ENCODE assay signal across 8 cellular contexts in genomic region chr19:18543814-18544475, GRCh38. TPM values are rescaled to one million over a fixed set of nuclear protein-coding genes. Genes with fewer than 3 reads are reported as not detected.
DNase-seq lines count a peak whose midpoint lies in the region; ATAC-seq, FAIRE-seq and TF ChIP-seq lines count a peak whose summit lies in the region.

No MANE protein-coding gene starts in this region.

- H3K36me3 ChIP-seq in MG63 (peaks cover 25% of the 10 kb centered on the region), K562 (ENCODE audit: control insufficient read depth, insufficient read depth, low read length) (peaks cover 30% of the 10 kb centered on the region)

- peaks cover 3% of the 10 kb centered on the region; the same call in 1 of the 2 replicates for H4K20me1 ChIP-seq in K562 (replicated peaks; ENCODE audit: control insufficient read depth, insufficient read depth, low read length)

- CTCF ChIA-PET in K562 (lab: Yijun Ruan, JAX; ENCODE audit: low intra/inter-chr PET ratio): no interaction called here

- H3K9me1 ChIP-seq in K562 (ENCODE audit: control insufficient read depth, insufficient read depth, low read length): no peaks in the 10 kb centered on the region

- POLR2A ChIA-PET in K562 (lab: Yijun Ruan, JAX): interaction anchor here (0.6 to 2.7 kb wide), 14 partner anchors 8 to 384 kb away, joined by 3 to 12 read pairs (median 4); partner anchors contain the start of genes KXD1 and UBA52

- FAIRE-seq in H54 (lab: Jason Lieb, UNC) (peak; percentile 30), K562 (lab: Jason Lieb, UNC) (peak; percentile 99)

- H3K4me1 ChIP-seq in K562 (replicated peaks in 1 of 2; ENCODE audit: control insufficient read depth in 2 of 2, insufficient read depth in 2 of 2, low read length in 2 of 2): peaks cover 18 to 36% of the 10 kb centered on the region in 2 experiments

- peak; percentile 86 for ATAC-seq in T-helper 17 cell
- peak; percentile 94 for ATAC-seq in K562

- no peaks in the 10 kb centered on the region for H3K36me3 Mint-ChIP-seq in T-helper 17 cell (ENCODE audit: low read depth)
- H3K36me3 Mint-ChIP-seq in immature natural killer cell: no peaks in the 10 kb centered on the region

- H3K9me3 Mint-ChIP-seq in immature natural killer cell: no peaks in the 10 kb centered on the region

- H3K27me3 Mint-ChIP-seq in T-helper 17 cell (no peaks in the 10 kb centered on the region), immature natural killer cell (ENCODE audit: low read depth in 3 of 3) (peaks cover 0 to 6% (median 1%) of the 10 kb centered on the region in 3 donors)

- no peaks in the 10 kb centered on the region for H3K27me3 ChIP-seq in MG63
- no peaks in the 10 kb centered on the region for H3K27me3 ChIP-seq in K562 (ENCODE audit: control insufficient read depth in 2 of 2, insufficient read depth in 2 of 2, low read length in 2 of 2)

- H3K27ac Mint-ChIP-seq in T-helper 17 cell (peak overlapping the region; percentile 93), immature natural killer cell (peak overlapping the region; percentile 90 to 99 (median 94))

- peak; percentile 91 for DNase-seq in GM10266 (ENCODE audit: extremely low spot score)
- peak; percentile 78 for DNase-seq in H54 (ENCODE audit: insufficient read length, low spot score)
- peak; percentile 58 for DNase-seq in MG63
- DNase-seq in T-helper 17 cell: peak; percentile 48 to 57 (median 57)
- peak; percentile 90 to 99 (median 95) for DNase-seq in K562 (ENCODE audit: extremely low read depth in 1 of 4, low spot score in 3 of 4)
- peak; percentile 57 to 72 (median 57) for DNase-seq in immature natural killer cell
- DNase-seq in stimulated activated CD4-positive, alpha-beta T cell treated with anti-CD3 and anti-CD28 coated beads, Interleukin-12 subunit alpha, Interleukin-12 subunit beta, amount 100 ng/mL, for 48 hours (ENCODE audit: low read depth in 2 of 3, low spot score in 1 of 3): peak; percentile 68 to 92 (median 68)
- no peak for DNase-seq in NCI-H187 treated with DMSO at 0.1 percent for 48 hours (lab: John Stamatoyannopoulos, UW)

- H3K4me1 Mint-ChIP-seq in T-helper 17 cell (peaks cover 14% of the 10 kb centered on the region), immature natural killer cell (peaks cover 21 to 30% of the 10 kb centered on the region in 2 donors)

- TF ChIP-seq RAD21 in K562 (CRISPR knock-in tag; conservative IDR thresholded peaks at IDR 0.05 in 1 of 2, IDR thresholded peaks at IDR 0.05 in 1 of 2): peak; percentile 56 to 76

- H3K27ac ChIP-seq in K562 (ENCODE audit: extremely low read depth, low read depth, low read length): peak overlapping the region; percentile 88

- BruUV-seq in K562 (replicated peaks; lab: Mats Ljungman, UMichigan): no TSS peak

- H2AFZ ChIP-seq in K562 (ENCODE audit: low read depth, low read length): peak overlapping the region; percentile 73

- TF ChIP-seq EP300 in K562 (IDR thresholded peaks at IDR 0.05; ENCODE audit: low read length): peak; percentile 95

- peak overlapping the region; percentile 90 for H3K4me2 ChIP-seq in K562 (ENCODE audit: insufficient read depth, low read length)

- TF ChIP-seq CTCF in GM10266 (IDR thresholded peaks at IDR 0.05; ENCODE audit: control insufficient read depth, insufficient read depth, low read depth, missing control alignments) (peak; percentile 69), K562 (IDR thresholded peaks at IDR 0.05 in 2 of 3, conservative IDR thresholded peaks at IDR 0.05 in 1 of 3; ENCODE audit: insufficient read depth in 2 of 3, low read depth in 1 of 3, low read length in 3 of 3) (peak; percentile 38 to 66 (median 57); a peak in 4 of 6 replicates)

- H3K4me3 ChIP-seq in MG63: peak overlapping the region; percentile 43
- peak overlapping the region; percentile 68 for H3K4me3 ChIP-seq in K562

- H3K9me3 ChIP-seq in MG63: no peaks in the 10 kb centered on the region
- no peaks in the 10 kb centered on the region for H3K9me3 ChIP-seq in T-helper 17 cell (ENCODE audit: control insufficient read depth, low read length, poor library complexity, severe bottlenecking)
- H3K9me3 ChIP-seq in K562 (replicated peaks; ENCODE audit: control insufficient read depth, insufficient read depth, low read depth, low read length): no peaks in the 10 kb centered on the region

- TF ChIP-seq POLR2A in H54 (IDR thresholded peaks at IDR 0.05; ENCODE audit: low read depth, low read length) (no peak), K562 (conservative IDR thresholded peaks at IDR 0.05) (peak; percentile 74)

- peak overlapping the region; percentile 76 to 88; a peak in 3 of 4 replicates for H3K9ac ChIP-seq in K562 (ENCODE audit: insufficient read depth in 1 of 2, low read depth in 2 of 2, low read length in 2 of 2)

- WGBS in K562 (ENCODE audit: insufficient coverage, low coverage, missing lambda C conversion rate): 0% methylated on average over 12 of the region's 12 CpGs

- peaks cover 21% of the 10 kb centered on the region for H3K79me2 ChIP-seq in K562 (ENCODE audit: control insufficient read depth, insufficient read depth, low read length)

- intact Hi-C loops in K562 (cut with micrococcal nuclease): loop anchor here (1.0 to 5.0 kb wide), 3 partner anchors 13 to 133 kb away; partner anchors contain the start of genes ELL and KXD1

- H3K4me3 Mint-ChIP-seq in T-helper 17 cell: peak overlapping the region; percentile 97
- peak overlapping the region; percentile 92 to 94 (median 93) for H3K4me3 Mint-ChIP-seq in immature natural killer cell

- in situ Hi-C loops in K562 (cut with MboI): no loop called here

RNA-seq across cellular contexts. Expression of gene FKBP8, which starts 0.6 kb away (rescaled TPM):
- total RNA-seq in MG63 (2014; rRNA removed; shearing (Covaris generic); ENCODE audit: low replicate concordance): 291 and 381 TPM in 2 replicates
- 100 to 1,000 TPM; 149 to 186 TPM for total RNA-seq in T-helper 17 cell
- total RNA-seq in K562 (2011; cell fraction: chromatin; rRNA removed; ENCODE audit: low replicate concordance): 26.1 and 86.1 TPM in 2 replicates
- total RNA-seq in K562 (2011; cell fraction: nucleolus; rRNA removed): 93.6 and 114 TPM in 2 replicates
- total RNA-seq in K562 (2011; cell fraction: nucleoplasm; rRNA removed): 59.8 and 63.9 TPM in 2 replicates
- 234 and 260 TPM in 2 replicates for total RNA-seq in K562 (2014; rRNA removed)
- total RNA-seq in K562 (2014; rRNA removed; fragmentation: Illumina TruSeq; extraction: Trizol): 16.0 and 21.8 TPM in 2 replicates
- 104 and 106 TPM in 2 replicates for total RNA-seq in K562 (2015; rRNA removed; fragmentation: Illumina TruSeq; extraction: Trizol)
- 228 and 236 TPM in 2 replicates for total RNA-seq in K562 (2021)
- polyA plus RNA-seq in K562 (2011; rRNA removed): 116 and 176 TPM in 2 replicates
- polyA plus RNA-seq in K562 (2011; cell fraction: cytosol; rRNA removed): 199 and 396 TPM in 2 replicates
- polyA plus RNA-seq in K562 (2011; cell fraction: nucleus; rRNA removed): 128 and 178 TPM in 2 replicates
- polyA plus RNA-seq in K562 (2012): 173 and 302 TPM in 2 replicates
- polyA plus RNA-seq in K562 (2014; fragmentation: Illumina TruSeq; extraction: Trizol): 62.5 and 201 TPM in 2 replicates
- 1 to 10 TPM in 1 of 2 experiments, under 1 TPM in 1; 0.46 to 1.0 TPM for polyA plus RNA-seq in K562 (2014; fragmentation: Nextera tagmentation; extraction: Ambion mirVana)
- 168 and 203 TPM in 2 replicates for polyA plus RNA-seq in K562 (2014; rRNA removed)
- polyA minus RNA-seq in K562 (2011; rRNA and poly(A)+ RNA removed): 28.0 and 49.7 TPM in 2 replicates
- 138 and 159 TPM in 2 replicates for polyA minus RNA-seq in K562 (2011; cell fraction: cytosol; rRNA and poly(A)+ RNA removed)
- 35.5 and 49.0 TPM in 2 replicates for polyA minus RNA-seq in K562 (2011; cell fraction: nucleus; rRNA and poly(A)+ RNA removed)
- polyA plus RNA-seq in immature natural killer cell: 100 to 1,000 TPM in 1 of 3 donors, 10 to 100 TPM in 2; 85.7 to 137 (median 94.5) TPM

RNA-seq across cellular contexts. Expression of gene KXD1, which starts 13.7 kb away (rescaled TPM):
- total RNA-seq in MG63 (2014; rRNA removed; shearing (Covaris generic); ENCODE audit: low replicate concordance): 140 and 145 TPM in 2 replicates
- total RNA-seq in T-helper 17 cell (10 to 100 TPM; 69.6 to 78.5 TPM), K562 (2014; rRNA removed) (133 and 147 TPM in 2 replicates), K562 (2014; rRNA removed; fragmentation: Illumina TruSeq; extraction: Trizol) (48.7 and 66.2 TPM in 2 replicates), K562 (2015; rRNA removed; fragmentation: Illumina TruSeq; extraction: Trizol) (80.5 and 83.3 TPM in 2 replicates), K562 (2021) (114 and 118 TPM in 2 replicates)
- 91.9 and 173 TPM in 2 replicates for total RNA-seq in K562 (2011; cell fraction: chromatin; rRNA removed; ENCODE audit: low replicate concordance)
- total RNA-seq in K562 (2011; cell fraction: nucleolus; rRNA removed): 110 and 120 TPM in 2 replicates
- total RNA-seq in K562 (2011; cell fraction: nucleoplasm; rRNA removed): 109 and 127 TPM in 2 replicates
- polyA plus RNA-seq in K562 (2011; rRNA removed) (159 and 217 TPM in 2 replicates), K562 (2014; fragmentation: Illumina TruSeq; extraction: Trizol) (191 and 210 TPM in 2 replicates), K562 (2014; fragmentation: Nextera tagmentation; extraction: Ambion mirVana) (10 to 100 TPM; 21.9 to 41.3 TPM), K562 (2014; rRNA removed) (153 and 177 TPM in 2 replicates), immature natural killer cell (100 to 1,000 TPM in 1 of 3 donors, 10 to 100 TPM in 2; 85.9 to 134 (median 93.0) TPM)
- polyA plus RNA-seq in K562 (2011; cell fraction: cytosol; rRNA removed): 242 and 309 TPM in 2 replicates
- 149 and 198 TPM in 2 replicates for polyA plus RNA-seq in K562 (2011; cell fraction: nucleus; rRNA removed)
- polyA plus RNA-seq in K562 (2012): 146 and 182 TPM in 2 replicates
- 64.2 and 93.8 TPM in 2 replicates for polyA minus RNA-seq in K562 (2011; rRNA and poly(A)+ RNA removed)
- 88.9 and 91.1 TPM in 2 replicates for polyA minus RNA-seq in K562 (2011; cell fraction: cytosol; rRNA and poly(A)+ RNA removed)
- 27.5 and 34.8 TPM in 2 replicates for polyA minus RNA-seq in K562 (2011; cell fraction: nucleus; rRNA and poly(A)+ RNA removed)

RNA-seq across cellular contexts. Expression of gene ELL, which starts 22.1 kb away (rescaled TPM):
- total RNA-seq in MG63 (2014; rRNA removed; shearing (Covaris generic); ENCODE audit: low replicate concordance): 12.2 and 22.1 TPM in 2 replicates
- total RNA-seq in T-helper 17 cell (10 to 100 TPM; 51.0 to 62.8 TPM), K562 (2014; rRNA removed) (12.9 and 16.3 TPM in 2 replicates), K562 (2014; rRNA removed; fragmentation: Illumina TruSeq; extraction: Trizol) (2.8 and 3.2 TPM in 2 replicates), K562 (2015; rRNA removed; fragmentation: Illumina TruSeq; extraction: Trizol) (5.4 and 6.0 TPM in 2 replicates), K562 (2021) (22.1 and 22.5 TPM in 2 replicates)
- 26.9 and 68.3 TPM in 2 replicates for total RNA-seq in K562 (2011; cell fraction: chromatin; rRNA removed; ENCODE audit: low replicate concordance)
- 36.6 and 44.4 TPM in 2 replicates for total RNA-seq in K562 (2011; cell fraction: nucleolus; rRNA removed)
- 26.0 and 26.8 TPM in 2 replicates for total RNA-seq in K562 (2011; cell fraction: nucleoplasm; rRNA removed)
- polyA plus RNA-seq in K562 (2011; rRNA removed) (4.0 and 9.2 TPM in 2 replicates), K562 (2014; fragmentation: Illumina TruSeq; extraction: Trizol) (4.1 and 9.6 TPM in 2 replicates), K562 (2014; fragmentation: Nextera tagmentation; extraction: Ambion mirVana) (under 1 TPM; 0.24 to 0.45 TPM), K562 (2014; rRNA removed) (9.0 and 13.2 TPM in 2 replicates), immature natural killer cell (10 to 100 TPM in 2 of 3 donors, 1 to 10 TPM in 1; 9.1 to 21.1 (median 11.1) TPM)
- 4.9 and 11.1 TPM in 2 replicates for polyA plus RNA-seq in K562 (2011; cell fraction: cytosol; rRNA removed)
- polyA plus RNA-seq in K562 (2011; cell fraction: nucleus; rRNA removed): 14.6 and 22.8 TPM in 2 replicates
- 12.3 and 14.0 TPM in 2 replicates for polyA plus RNA-seq in K562 (2012)
- polyA minus RNA-seq in K562 (2011; rRNA and poly(A)+ RNA removed): 2.8 and 4.1 TPM in 2 replicates
- 7.6 and 14.9 TPM in 2 replicates for polyA minus RNA-seq in K562 (2011; cell fraction: cytosol; rRNA and poly(A)+ RNA removed)
- polyA minus RNA-seq in K562 (2011; cell fraction: nucleus; rRNA and poly(A)+ RNA removed): 7.0 and 10.7 TPM in 2 replicates

RNA-seq across cellular contexts. Expression of gene UBA52, which starts 27.7 kb away (rescaled TPM):
- 457 and 1,435 TPM in 2 replicates for total RNA-seq in MG63 (2014; rRNA removed; shearing (Covaris generic); ENCODE audit: low replicate concordance)
- total RNA-seq in T-helper 17 cell (1,000 to 10,000 TPM; 1,880 to 1,939 TPM), K562 (2014; rRNA removed) (1,110 and 1,524 TPM in 2 replicates), K562 (2014; rRNA removed; fragmentation: Illumina TruSeq; extraction: Trizol) (1,512 and 1,662 TPM in 2 replicates), K562 (2015; rRNA removed; fragmentation: Illumina TruSeq; extraction: Trizol) (1,433 and 1,470 TPM in 2 replicates), K562 (2021) (2,028 and 2,215 TPM in 2 replicates)
- 157 and 351 TPM in 2 replicates for total RNA-seq in K562 (2011; cell fraction: chromatin; rRNA removed; ENCODE audit: low replicate concordance)
- total RNA-seq in K562 (2011; cell fraction: nucleolus; rRNA removed): 427 and 474 TPM in 2 replicates
- 616 and 1,019 TPM in 2 replicates for total RNA-seq in K562 (2011; cell fraction: nucleoplasm; rRNA removed)
- polyA plus RNA-seq in K562 (2011; rRNA removed) (1,733 and 2,197 TPM in 2 replicates), K562 (2014; fragmentation: Illumina TruSeq; extraction: Trizol) (2,671 and 2,751 TPM in 2 replicates), K562 (2014; fragmentation: Nextera tagmentation; extraction: Ambion mirVana) (1,000 to 10,000 TPM; 2,213 to 2,563 TPM), K562 (2014; rRNA removed) (1,690 and 2,247 TPM in 2 replicates), immature natural killer cell (1,000 to 10,000 TPM in 1 of 3 donors, 100 to 1,000 TPM in 2; 613 to 1,093 (median 997) TPM)
- 4,493 and 4,718 TPM in 2 replicates for polyA plus RNA-seq in K562 (2011; cell fraction: cytosol; rRNA removed)
- polyA plus RNA-seq in K562 (2011; cell fraction: nucleus; rRNA removed): 1,163 and 1,235 TPM in 2 replicates
- polyA plus RNA-seq in K562 (2012): 2,878 and 4,513 TPM in 2 replicates
- 1,555 and 1,880 TPM in 2 replicates for polyA minus RNA-seq in K562 (2011; rRNA and poly(A)+ RNA removed)
- polyA minus RNA-seq in K562 (2011; cell fraction: cytosol; rRNA and poly(A)+ RNA removed): 757 and 815 TPM in 2 replicates
- polyA minus RNA-seq in K562 (2011; cell fraction: nucleus; rRNA and poly(A)+ RNA removed): 165 and 281 TPM in 2 replicates

RNA-seq across cellular contexts. Expression of gene REX1BD, which starts 44.7 kb away (rescaled TPM):
- total RNA-seq in MG63 (2014; rRNA removed; shearing (Covaris generic); ENCODE audit: low replicate concordance): 127 and 179 TPM in 2 replicates
- 10 to 100 TPM; 89.1 to 97.1 TPM for total RNA-seq in T-helper 17 cell
- 18.7 and 60.0 TPM in 2 replicates for total RNA-seq in K562 (2011; cell fraction: chromatin; rRNA removed; ENCODE audit: low replicate concordance)
- 56.3 and 62.2 TPM in 2 replicates for total RNA-seq in K562 (2011; cell fraction: nucleolus; rRNA removed)
- total RNA-seq in K562 (2011; cell fraction: nucleoplasm; rRNA removed): 43.5 and 57.0 TPM in 2 replicates
- total RNA-seq in K562 (2014; rRNA removed): 118 and 136 TPM in 2 replicates
- 4.8 and 7.2 TPM in 2 replicates for total RNA-seq in K562 (2014; rRNA removed; fragmentation: Illumina TruSeq; extraction: Trizol)
- 17.4 and 17.7 TPM in 2 replicates for total RNA-seq in K562 (2015; rRNA removed; fragmentation: Illumina TruSeq; extraction: Trizol)
- 78.5 and 87.0 TPM in 2 replicates for total RNA-seq in K562 (2021)
- 13.8 and 19.2 TPM in 2 replicates for polyA plus RNA-seq in K562 (2011; rRNA removed)
- 34.7 and 78.2 TPM in 2 replicates for polyA plus RNA-seq in K562 (2011; cell fraction: cytosol; rRNA removed)
- 180 and 217 TPM in 2 replicates for polyA plus RNA-seq in K562 (2011; cell fraction: nucleus; rRNA removed)
- polyA plus RNA-seq in K562 (2012): 58.6 and 65.4 TPM in 2 replicates
- 5.7 and 8.4 TPM in 2 replicates for polyA plus RNA-seq in K562 (2014; fragmentation: Illumina TruSeq; extraction: Trizol)
- polyA plus RNA-seq in K562 (2014; fragmentation: Nextera tagmentation; extraction: Ambion mirVana): 1 to 10 TPM; 1.9 to 4.7 TPM
- polyA plus RNA-seq in K562 (2014; rRNA removed): 102 and 115 TPM in 2 replicates
- polyA minus RNA-seq in K562 (2011; rRNA and poly(A)+ RNA removed): 1.2 and 1.4 TPM in 2 replicates
- polyA minus RNA-seq in K562 (2011; cell fraction: cytosol; rRNA and poly(A)+ RNA removed): 11.4 and 17.5 TPM in 2 replicates
- polyA minus RNA-seq in K562 (2011; cell fraction: nucleus; rRNA and poly(A)+ RNA removed): 9.3 and 9.8 TPM in 2 replicates
- 100 to 1,000 TPM; 123 to 175 (median 146) TPM for polyA plus RNA-seq in immature natural killer cell
